17 cellular contexts compared by ENCODE assay signal in the genomic region with DNA sequence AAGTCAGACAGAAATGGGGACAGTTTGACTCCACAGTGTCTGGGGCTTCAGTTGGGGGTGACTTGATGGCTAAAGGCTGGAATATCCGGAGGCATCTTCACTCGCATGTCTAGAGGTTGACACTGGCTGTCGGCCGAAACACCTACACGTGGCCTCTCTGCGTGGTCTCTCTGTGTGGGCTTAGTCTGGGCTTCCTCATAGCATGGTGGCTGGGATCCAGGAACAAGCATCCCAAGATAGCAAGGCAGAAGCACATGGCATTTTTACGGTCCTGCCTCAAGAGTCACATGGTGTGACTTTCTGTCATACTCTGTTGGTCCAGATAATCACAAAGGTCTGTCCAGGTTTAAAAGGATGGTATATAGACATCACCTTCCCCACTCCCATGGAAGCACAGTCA. TPM values are rescaled to one million over a fixed set of nuclear protein-coding genes. Genes with fewer than 3 reads are reported as not detected.
DNase-seq lines count a peak whose midpoint lies in the region; ATAC-seq, FAIRE-seq and TF ChIP-seq lines count a peak whose summit lies in the region.
"Had no signal": no experiment of that assay in that cellular context is flagged by ENCODE, and none has a peak within 500 bp of the region (broad histone marks: within the 10 kb centered on the region; RNA-seq: fewer than 3 reads in every experiment).

No MANE protein-coding gene starts in this region.

- TF ChIP-seq CTCF in right atrium auricular region (IDR thresholded peaks at IDR 0.05) (no peak), WTC11 (IDR thresholded peaks at IDR 0.05) (no peak), dorsolateral prefrontal cortex (IDR thresholded peaks at IDR 0.05 in 54 of 56, conservative IDR thresholded peaks at IDR 0.05 in 2 of 56; ENCODE audit: low read depth in 1 of 56, partially characterized antibody in 56 of 56) (no peak), kidney (IDR thresholded peaks at IDR 0.05; ENCODE audit: borderline replicate concordance, extremely low read depth, insufficient read depth) (no peak)

- H3K36me3 Mint-ChIP-seq in WTC11: no peaks in the 10 kb centered on the region
- H3K36me3 Mint-ChIP-seq: CD4-positive, CD25-positive, alpha-beta regulatory T cell had no signal

- no peaks in the 10 kb centered on the region for H3K27me3 Mint-ChIP-seq in WTC11 (ENCODE audit: low read depth)
- H3K27me3 Mint-ChIP-seq: CD4-positive, CD25-positive, alpha-beta regulatory T cell had no signal

- H3K27ac Mint-ChIP-seq in WTC11: peak overlapping the region; percentile 73
- H3K27ac Mint-ChIP-seq: CD4-positive, CD25-positive, alpha-beta regulatory T cell; GM23338 had no signal

- ATAC-seq in Right ventricle myocardium inferior (peak; percentile 71), WTC11 (no peak), left ventricle myocardium superior (peak; percentile 89), GM19395 (IDR thresholded peaks at IDR 0.05; ENCODE audit: unreplicated experiment) (no peak)
- ATAC-seq: GM12878, GM23338 had no signal

- H3K4me1 ChIP-seq in right atrium auricular region (peaks cover 0 to 16% of the 10 kb centered on the region in 2 donors), kidney (ENCODE audit: control insufficient read depth in 1 of 2, insufficient read depth in 1 of 2, low read depth in 1 of 2, low read length in 2 of 2) (peaks cover 2 to 4% of the 10 kb centered on the region in 2 donors)
- H3K4me1 ChIP-seq: HAP-1 had no signal

- CTCF ChIA-PET in WTC11 (lab: Charles Lee): no interaction called here

- intact Hi-C loops in Right ventricle myocardium inferior (cut with DNase I) (no loop called here), dorsolateral prefrontal cortex (cut with DNase I) (no loop called here), left ventricle myocardium superior (cut with micrococcal nuclease) (no loop called here), kidney (cut with DNase I) (no loop called here)

- H3K4me3 ChIP-seq in right atrium auricular region (no peak overlapping the region), dorsolateral prefrontal cortex (no peak overlapping the region), kidney (ENCODE audit: low read length in 2 of 2) (no peak overlapping the region)
- H3K4me3 ChIP-seq: BLaER1 treated with 17β-estradiol and CSF1 and Interleukin-3, amounts not matched to agents 10 nM and 100 nM; GM12878; GM23338; HAP-1 had no signal

- no peak overlapping the region for H3K27ac ChIP-seq in right atrium auricular region
- peak overlapping the region in 1 of 59 donors; percentile 21 for H3K27ac ChIP-seq in dorsolateral prefrontal cortex
- no peak overlapping the region for H3K27ac ChIP-seq in kidney (ENCODE audit: low read depth in 2 of 2, low read length in 2 of 2)
- H3K27ac ChIP-seq: BLaER1 treated with 17β-estradiol and CSF1 and Interleukin-3, amounts not matched to agents 10 nM and 100 nM had no signal

- H3K36me3 ChIP-seq in right atrium auricular region (no peaks in the 10 kb centered on the region), kidney (ENCODE audit: control insufficient read depth in 1 of 2, insufficient read depth in 2 of 2, low read length in 2 of 2) (no peaks in the 10 kb centered on the region)
- H3K36me3 ChIP-seq: BLaER1 treated with 17β-estradiol and CSF1 and Interleukin-3, amounts not matched to agents 10 nM and 100 nM; HAP-1 had no signal

- H3K27me3 ChIP-seq in right atrium auricular region (no peaks in the 10 kb centered on the region), dorsolateral prefrontal cortex (no peaks in the 10 kb centered on the region)
- H3K27me3 ChIP-seq: BLaER1 treated with 17β-estradiol and CSF1 and Interleukin-3, amounts not matched to agents 10 nM and 100 nM had no signal

- no peak for FAIRE-seq in kidney (lab: Jason Lieb, UNC)
- FAIRE-seq: GM12878, GM18507 had no signal

- peaks cover 33% of the 10 kb centered on the region for H3K4me1 Mint-ChIP-seq in WTC11
- H3K4me1 Mint-ChIP-seq: CD4-positive, CD25-positive, alpha-beta regulatory T cell had no signal

- H3K9me3 ChIP-seq in right atrium auricular region (no peaks in the 10 kb centered on the region), kidney (ENCODE audit: control insufficient read depth in 1 of 2, low read length in 2 of 2) (no peaks in the 10 kb centered on the region)
- H3K9me3 ChIP-seq: HAP-1 had no signal

- no peaks in the 10 kb centered on the region for H3K9me3 Mint-ChIP-seq in WTC11
- H3K9me3 Mint-ChIP-seq: GM23338 had no signal

- DNase-seq in Right ventricle myocardium inferior (ENCODE audit: missing footprints): no peak
- DNase-seq in right atrium auricular region (ENCODE audit: low spot score): no peak
- no peak for DNase-seq in WTC11 (ENCODE audit: low spot score)
- peak in 7 of 10 donors; percentile 6 to 84 (median 44) for DNase-seq in dorsolateral prefrontal cortex
- peak; percentile 39 for DNase-seq in left ventricle myocardium superior
- no peak for DNase-seq in kidney
- DNase-seq in stimulated activated CD4-positive, alpha-beta T cell treated with anti-CD3 and anti-CD28 coated beads, Interleukin-12 subunit alpha, Interleukin-12 subunit beta, amount 100 ng/mL, for 4 hours: no peak
- DNase-seq: 8988T; AML-193; CD4-positive, CD25-positive, alpha-beta regulatory T cell; DMS53 had no signal

- no peak overlapping the region for H3K4me3 Mint-ChIP-seq in WTC11
- H3K4me3 Mint-ChIP-seq: CD4-positive, CD25-positive, alpha-beta regulatory T cell; GM23338 had no signal

- no peak overlapping the region for H3K9ac ChIP-seq in kidney (ENCODE audit: low read length in 2 of 2)
- H3K9ac ChIP-seq: BLaER1 treated with 17β-estradiol and CSF1 and Interleukin-3, amounts not matched to agents 10 nM and 100 nM had no signal

- POLR2A ChIA-PET in WTC11 (lab: Charles Lee): no interaction called here

TF ChIP-seq in WTC11, 78 proteins besides CTCF, POLR2A, EP300 and RAD21 (continues in another document):
- TF ChIP-seq NR1H2 (CRISPR knock-in tag; IDR thresholded peaks at IDR 0.05): no peak
- no peak for TF ChIP-seq E2F1 (CRISPR knock-in tag; IDR thresholded peaks at IDR 0.05)
- no peak for TF ChIP-seq ZNF121 (CRISPR knock-in tag; IDR thresholded peaks at IDR 0.05)
- no peak for TF ChIP-seq ZNF425 (CRISPR knock-in tag; conservative IDR thresholded peaks at IDR 0.05)
- TF ChIP-seq, protein P1, sequence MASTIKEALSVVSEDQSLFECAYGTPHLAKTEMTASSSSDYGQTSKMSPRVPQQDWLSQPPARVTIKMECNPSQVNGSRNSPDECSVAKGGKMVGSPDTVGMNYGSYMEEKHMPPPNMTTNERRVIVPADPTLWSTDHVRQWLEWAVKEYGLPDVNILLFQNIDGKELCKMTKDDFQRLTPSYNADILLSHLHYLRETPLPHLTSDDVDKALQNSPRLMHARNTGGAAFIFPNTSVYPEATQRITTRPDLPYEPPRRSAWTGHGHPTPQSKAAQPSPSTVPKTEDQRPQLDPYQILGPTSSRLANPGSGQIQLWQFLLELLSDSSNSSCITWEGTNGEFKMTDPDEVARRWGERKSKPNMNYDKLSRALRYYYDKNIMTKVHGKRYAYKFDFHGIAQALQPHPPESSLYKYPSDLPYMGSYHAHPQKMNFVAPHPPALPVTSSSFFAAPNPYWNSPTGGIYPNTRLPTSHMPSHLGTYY (CRISPR knock-in tag; IDR thresholded peaks at IDR 0.05): no peak
- TF ChIP-seq MXD4 (CRISPR knock-in tag; IDR thresholded peaks at IDR 0.05; ENCODE audit: borderline replicate concordance): no peak
- no peak for TF ChIP-seq JUN (CRISPR knock-in tag; IDR thresholded peaks at IDR 0.05)
- TF ChIP-seq USF2 (CRISPR knock-in tag; IDR thresholded peaks at IDR 0.05): no peak
- no peak for TF ChIP-seq SOX15 (CRISPR knock-in tag; IDR thresholded peaks at IDR 0.05)
- TF ChIP-seq GTF2I (CRISPR knock-in tag; conservative IDR thresholded peaks at IDR 0.05): no peak
- no peak for TF ChIP-seq ZNF138 (CRISPR knock-in tag; conservative IDR thresholded peaks at IDR 0.05)
- TF ChIP-seq RELA (CRISPR knock-in tag; IDR thresholded peaks at IDR 0.05; ENCODE audit: borderline replicate concordance): no peak
- TF ChIP-seq PRRX2 (CRISPR knock-in tag; IDR thresholded peaks at IDR 0.05): no peak

RNA-seq across cellular contexts. Expression of gene MAGI1, which starts 34.5 kb away (rescaled TPM):
- total RNA-seq in Right ventricle myocardium inferior (33.1 TPM), right atrium auricular region (10 to 100 TPM; 28.5 to 34.8 TPM), WTC11 (2021) (53.0 to 58.2 TPM (median 54.1 TPM) in 3 replicates), dorsolateral prefrontal cortex (100 to 1,000 TPM in 3 of 120 experiments, 10 to 100 TPM in 117; 49.8 to 112 (median 77.4) TPM), left ventricle myocardium superior (37.5 TPM), kidney (42.8 TPM)
- polyA plus RNA-seq in kidney (ENCODE audit: insufficient read depth, low read depth, low replicate concordance): 8.2 TPM

Comparison
In these comparisons a context has a peak if more than half of its experiments do, and no peak if none do; other contexts are left out.
1. DNase-seq: peak in dorsolateral prefrontal cortex (7 of 10) and left ventricle myocardium superior (single experiment); none in Right ventricle myocardium inferior (single experiment), right atrium auricular region (single experiment), WTC11 (single experiment), kidney (single experiment) and stimulated activated CD4-positive, alpha-beta T cell treated with anti-CD3 and anti-CD28 coated beads, Interleukin-12 subunit alpha, Interleukin-12 subunit beta, amount 100 ng/mL, for 4 hours (single experiment).
2. ATAC-seq: peak in Right ventricle myocardium inferior (single experiment) and left ventricle myocardium superior (single experiment); none in WTC11 (single experiment) and GM19395 (single experiment).